Comparison of ENCODE assay signal across 9 cellular contexts in the genomic region with DNA sequence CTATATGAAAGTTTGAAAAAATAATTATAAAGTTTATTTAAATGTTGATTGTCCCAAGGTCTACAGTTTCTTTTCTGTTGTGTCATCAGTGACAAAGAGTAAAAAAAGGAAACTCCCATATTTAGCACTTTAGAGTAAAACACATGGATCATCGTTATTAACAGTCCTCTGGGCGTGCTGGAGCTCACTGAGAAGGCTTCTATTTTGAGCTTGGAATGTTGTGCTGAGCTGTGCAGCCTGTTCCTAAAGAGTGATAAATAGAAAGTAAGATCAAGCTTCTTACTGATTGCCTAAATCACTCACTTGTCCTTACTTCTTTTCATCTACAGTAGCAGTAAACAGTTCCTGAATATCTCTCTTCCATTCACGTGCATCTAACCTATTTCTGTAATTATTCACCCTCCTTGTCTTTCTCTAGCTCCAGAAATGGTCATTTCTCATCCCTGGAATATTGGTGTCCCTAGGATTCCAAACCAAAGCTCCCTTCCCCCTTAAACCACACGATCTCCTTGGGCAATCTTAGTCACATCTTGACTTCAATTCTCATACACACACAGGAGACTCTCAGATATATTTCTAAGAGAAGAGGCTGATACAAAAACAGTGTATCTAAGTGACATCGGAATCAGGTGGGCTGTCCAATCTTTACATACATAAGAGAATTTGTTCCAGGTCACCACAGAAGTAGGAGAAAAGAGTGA. TPM values are rescaled to one million over a fixed set of nuclear protein-coding genes. Genes with fewer than 3 reads are reported as not detected.
DNase-seq lines count a peak whose midpoint lies in the region; ATAC-seq and TF ChIP-seq lines count a peak whose summit lies in the region.
"Had no signal": no experiment of that assay in that cellular context is flagged by ENCODE, and none has a peak within 500 bp of the region (broad histone marks: within the 10 kb centered on the region; RNA-seq: fewer than 3 reads in every experiment).

No MANE protein-coding gene starts in this region.

- peaks cover 46 to 76% (median 68%) of the 10 kb centered on the region in 4 donors for H3K4me1 Mint-ChIP-seq in CD4-positive, CD25-positive, alpha-beta regulatory T cell
- H3K4me1 Mint-ChIP-seq in neural progenitor cell = peaks cover 15% of the 10 kb centered on the region

- no peaks in the 10 kb centered on the region for H3F3A ChIP-seq in neural progenitor cell (ENCODE audit: low read depth)

- no peak overlapping the region for H2AFZ ChIP-seq in neural progenitor cell (replicated peaks)

- peak overlapping the region; percentile 65 for H3K27ac ChIP-seq in CD4-positive, CD25-positive, alpha-beta regulatory T cell (ENCODE audit: insufficient read depth, low read length, poor library complexity, severe bottlenecking)
- H3K27ac ChIP-seq in esophagus squamous epithelium = peak overlapping the region in 3 of 4 donors; percentile 7 to 53 (median 40)
- no peak overlapping the region for H3K27ac ChIP-seq in neural progenitor cell

- H3K36me3 Mint-ChIP-seq in CD4-positive, CD25-positive, alpha-beta regulatory T cell = peaks cover 53% of the 10 kb centered on the region
- no peaks in the 10 kb centered on the region for H3K36me3 Mint-ChIP-seq in neural progenitor cell

- H3K27ac Mint-ChIP-seq in CD4-positive, CD25-positive, alpha-beta regulatory T cell = peak overlapping the region; percentile 66 to 84 (median 71)
- H3K27ac Mint-ChIP-seq in neural progenitor cell = peak overlapping the region; percentile 46

- WGBS in esophagus squamous epithelium, 2 donors = 55 to 64% methylated on average over 5 of the region's 5 CpGs

- no peak for TF ChIP-seq POLR2A in esophagus squamous epithelium (IDR thresholded peaks at IDR 0.05)

- peaks cover 0 to 5% (median 0%) of the 10 kb centered on the region in 7 donors for H3K9me3 Mint-ChIP-seq in CD4-positive, CD25-positive, alpha-beta regulatory T cell
- H3K9me3 Mint-ChIP-seq in neural progenitor cell = no peaks in the 10 kb centered on the region

- peak overlapping the region; percentile 68 to 91 (median 74) for H3K4me3 Mint-ChIP-seq in CD4-positive, CD25-positive, alpha-beta regulatory T cell
- no peak overlapping the region for H3K4me3 Mint-ChIP-seq in neural progenitor cell

- no peak for DNase-seq in CD4-positive, CD25-positive, alpha-beta regulatory T cell
- DNase-seq in LHCN-M2 (ENCODE audit: low read depth) (peak; percentile 67), esophagus squamous epithelium (lab: John Stamatoyannopoulos, UW) (no peak), neural progenitor cell (ENCODE audit: low spot score) (no peak)
- DNase-seq in stimulated activated CD8-positive, alpha-beta memory T cell treated with anti-CD3 and anti-CD28 coated beads, Interleukin-4, amount 100 ng/mL, for 48 hours = no peak
- DNase-seq: NCI-H1930 had no signal

- H3K27me3 ChIP-seq in CD4-positive, CD25-positive, alpha-beta regulatory T cell (ENCODE audit: control insufficient read depth, insufficient read depth, low read length) = no peaks in the 10 kb centered on the region
- H3K27me3 ChIP-seq in esophagus squamous epithelium (no peaks in the 10 kb centered on the region), neural progenitor cell (no peaks in the 10 kb centered on the region)

- peaks cover 78% of the 10 kb centered on the region for H3K4me1 ChIP-seq in CD4-positive, CD25-positive, alpha-beta regulatory T cell (ENCODE audit: control insufficient read depth, insufficient read depth, low read length, poor library complexity, severe bottlenecking)
- H3K4me1 ChIP-seq in esophagus squamous epithelium (peaks cover 0 to 38% (median 15%) of the 10 kb centered on the region in 3 donors), neural progenitor cell (peaks cover 12% of the 10 kb centered on the region)

- no peak for TF ChIP-seq CTCF in esophagus squamous epithelium (IDR thresholded peaks at IDR 0.05)
- no peak for TF ChIP-seq CTCF in neural progenitor cell (IDR thresholded peaks at IDR 0.05)

- peaks cover 79% of the 10 kb centered on the region for H3K36me3 ChIP-seq in CD4-positive, CD25-positive, alpha-beta regulatory T cell (ENCODE audit: control insufficient read depth, insufficient read depth, low read length)
- H3K36me3 ChIP-seq in esophagus squamous epithelium (no peaks in the 10 kb centered on the region), neural progenitor cell (no peaks in the 10 kb centered on the region)

- H4K20me1 ChIP-seq in neural progenitor cell (ENCODE audit: low read depth) = no peaks in the 10 kb centered on the region

- H3K4me2 ChIP-seq in neural progenitor cell = no peak overlapping the region

- ATAC-seq in CD4-positive, CD25-positive, alpha-beta regulatory T cell (ENCODE audit: low read depth in 2 of 2) = no peak
- ATAC-seq in GM21576 (IDR thresholded peaks at IDR 0.05; ENCODE audit: unreplicated experiment) (no peak), HG02938 (IDR thresholded peaks at IDR 0.05; ENCODE audit: unreplicated experiment) (no peak), HG03571 (IDR thresholded peaks at IDR 0.05; ENCODE audit: unreplicated experiment) (no peak)

- H3K27me3 Mint-ChIP-seq in CD4-positive, CD25-positive, alpha-beta regulatory T cell = no peaks in the 10 kb centered on the region
- no peaks in the 10 kb centered on the region for H3K27me3 Mint-ChIP-seq in neural progenitor cell (ENCODE audit: insufficient read depth, low read depth)

- H3K79me2 ChIP-seq in neural progenitor cell (ENCODE audit: low read depth) = no peaks in the 10 kb centered on the region

- H3K9me3 ChIP-seq in CD4-positive, CD25-positive, alpha-beta regulatory T cell (ENCODE audit: control insufficient read depth in 2 of 2, low read length in 2 of 2) = peaks cover 0 to 4% of the 10 kb centered on the region in 2 experiments
- no peaks in the 10 kb centered on the region for H3K9me3 ChIP-seq in esophagus squamous epithelium
- H3K9me3 ChIP-seq in neural progenitor cell (ENCODE audit: low read depth) = no peaks in the 10 kb centered on the region

- H3K4me3 ChIP-seq in CD4-positive, CD25-positive, alpha-beta regulatory T cell (ENCODE audit: low read depth, low read length) = peak overlapping the region; percentile 46
- H3K4me3 ChIP-seq in esophagus squamous epithelium = peak overlapping the region in 1 of 4 donors; percentile 37
- no peak overlapping the region for H3K4me3 ChIP-seq in neural progenitor cell

- H3K9ac ChIP-seq in neural progenitor cell = no peak overlapping the region

- intact Hi-C loops in esophagus squamous epithelium (cut with DNase I) = no loop called here

RNA-seq across cellular contexts. Expression of gene GBP5, which starts 11.9 kb away (rescaled TPM):
- total RNA-seq in CD4-positive, CD25-positive, alpha-beta regulatory T cell = 425 TPM
- polyA plus RNA-seq in CD4-positive, CD25-positive, alpha-beta regulatory T cell = 100 to 1,000 TPM; 201 to 381 (median 293) TPM
- 0.13 and 0.40 TPM in 2 replicates for total RNA-seq in LHCN-M2 (2014; rRNA removed)
- polyA plus RNA-seq in LHCN-M2 (2012) = 0.21 TPM
- total RNA-seq in esophagus squamous epithelium = 1 to 10 TPM; 2.4 to 6.4 (median 4.8) TPM
- total RNA-seq in neural progenitor cell (ENCODE audit: low replicate concordance) = not detected in 2 replicates

Comparison
In these comparisons a context has a peak if more than half of its experiments do, and no peak if none do; other contexts are left out.
1. RNA of gene GBP5, which starts 11.9 kb away (total RNA-seq): 425 TPM in CD4-positive, CD25-positive, alpha-beta regulatory T cell (single experiment); 2.4 to 6.4 TPM in esophagus squamous epithelium, 0.13 to 0.40 TPM in LHCN-M2 and not detected in neural progenitor cell; every median in the first group is over 10 times any median in the second.